Comparison of ENCODE assay signal across 9 cellular contexts in the genomic region with DNA sequence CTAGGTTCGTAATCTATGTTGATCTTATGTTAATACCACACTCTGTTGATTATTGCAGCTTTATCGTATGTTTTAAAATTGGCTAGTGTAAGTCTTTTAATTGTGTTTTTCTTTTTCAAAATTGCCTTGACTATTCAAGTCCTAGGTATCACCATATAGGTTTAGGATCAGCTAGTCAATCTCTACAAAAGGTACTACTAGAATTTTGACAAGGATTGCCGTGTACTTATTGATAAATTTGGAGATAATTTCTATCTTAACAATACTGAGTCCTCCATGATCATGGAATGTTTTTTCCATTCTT.
DNase-seq lines count a peak whose midpoint lies in the region; ATAC-seq, FAIRE-seq and TF ChIP-seq lines count a peak whose summit lies in the region.
"Had no signal": no experiment of that assay in that cellular context is flagged by ENCODE, and none has a peak within 500 bp of the region (broad histone marks: within the 10 kb centered on the region; RNA-seq: fewer than 3 reads in every experiment).

No MANE protein-coding gene starts in this region.

- H3K27ac ChIP-seq in CD4-positive, alpha-beta T cell (ENCODE audit: low read depth, low read length): no peak overlapping the region
- H3K27ac ChIP-seq in Panc1 (ENCODE audit: low read length) (no peak overlapping the region; the same call in 1 of the 2 replicates), esophagus muscularis mucosa (replicated peaks in 1 of 4) (peak overlapping the region; percentile 85 to 89 (median 87))

- intact Hi-C loops in CD4-positive, alpha-beta T cell (cut with DNase I, micrococcal nuclease): no loop called here
- intact Hi-C loops in Panc1 (cut with micrococcal nuclease; ENCODE audit: unreplicated experiment): no loop called here
- intact Hi-C loops in esophagus muscularis mucosa (cut with DNase I): no loop called here

- no peaks in the 10 kb centered on the region for H3K9me3 ChIP-seq in CD4-positive, alpha-beta T cell (ENCODE audit: control insufficient read depth, low read length)
- H3K9me3 ChIP-seq in Panc1 (ENCODE audit: control insufficient read depth, insufficient read depth, low read depth, low read length) (no peaks in the 10 kb centered on the region), esophagus muscularis mucosa (no peaks in the 10 kb centered on the region)

- no peaks in the 10 kb centered on the region for H3K9me3 Mint-ChIP-seq in CD4-positive, alpha-beta T cell

- peaks cover 4% of the 10 kb centered on the region for H3K36me3 Mint-ChIP-seq in CD4-positive, alpha-beta T cell (ENCODE audit: low read depth)

- ATAC-seq in CD4-positive, alpha-beta T cell (ENCODE audit: poor library complexity): no peak
- no peak for ATAC-seq in Panc1

- H3K4me3 Mint-ChIP-seq in CD4-positive, alpha-beta T cell: peak overlapping the region; percentile 95

- no peak for DNase-seq in CD4-positive, alpha-beta T cell
- DNase-seq in Panc1 (ENCODE audit: low read depth, low spot score): no peak
- no peak for DNase-seq in esophagus muscularis mucosa (ENCODE audit: extremely low spot score)
- peak; percentile 69 for DNase-seq in pons (ENCODE audit: low spot score)
- DNase-seq in DMS79 treated with DMSO at 0.1 percent for 48 hours (lab: John Stamatoyannopoulos, UW): no peak
- DNase-seq in HTR-8/SVneo (ENCODE audit: insufficient read length, low spot score): no peak
- no peak for DNase-seq in AG08395 (ENCODE audit: low spot score)
- DNase-seq in NCI-H2107 (lab: John Stamatoyannopoulos, UW): no peak

- TF ChIP-seq CTCF in CD4-positive, alpha-beta T cell (IDR thresholded peaks at IDR 0.05): no peak
- TF ChIP-seq CTCF in Panc1 (IDR thresholded peaks at IDR 0.05) (no peak), esophagus muscularis mucosa (IDR thresholded peaks at IDR 0.05) (no peak)

- BruUV-seq in Panc1 (replicated peaks; lab: Mats Ljungman, UMichigan): no TSS peak

- POLR2A ChIA-PET in CD4-positive, alpha-beta T cell (lab: Charles Lee): interaction anchor here (0.6 kb wide), 1 partner anchor 387 kb away, joined by 3 read pairs; a partner anchor contains a TSS
- POLR2A ChIA-PET in Panc1 (lab: Charles Lee): no interaction called here

- peaks cover 46% of the 10 kb centered on the region for H3K27me3 ChIP-seq in CD4-positive, alpha-beta T cell (ENCODE audit: control insufficient read depth, insufficient read depth, low read length)
- H3K27me3 ChIP-seq in Panc1 (ENCODE audit: control insufficient read depth, insufficient read depth, low read length): peaks cover 31% of the 10 kb centered on the region
- no peaks in the 10 kb centered on the region for H3K27me3 ChIP-seq in esophagus muscularis mucosa

- peak overlapping the region; percentile 45 to 51 for H3K4me3 ChIP-seq in Panc1 (ENCODE audit: low read depth in 2 of 2, low read length in 2 of 2)
- H3K4me3 ChIP-seq in esophagus muscularis mucosa: peak overlapping the region; percentile 64 to 85 (median 72)

- TF ChIP-seq EP300 in esophagus muscularis mucosa (IDR thresholded peaks at IDR 0.05): no peak

- 50% methylated on average over 3 of the region's 3 CpGs for WGBS in esophagus muscularis mucosa

- H3K4me1 ChIP-seq in Panc1 (ENCODE audit: control insufficient read depth, insufficient read depth, low read length): no peaks in the 10 kb centered on the region
- peaks cover 0 to 19% (median 9%) of the 10 kb centered on the region in 4 donors for H3K4me1 ChIP-seq in esophagus muscularis mucosa

- TF ChIP-seq POLR2A in esophagus muscularis mucosa (IDR thresholded peaks at IDR 0.05; ENCODE audit: low read depth): no peak

- CTCF ChIA-PET in CD4-positive, alpha-beta T cell (lab: Charles Lee): no interaction called here
- CTCF ChIA-PET in Panc1 (lab: Charles Lee): no interaction called here

- no peaks in the 10 kb centered on the region for H3K36me3 ChIP-seq in Panc1 (ENCODE audit: control insufficient read depth, insufficient read depth, low read length)
- H3K36me3 ChIP-seq in esophagus muscularis mucosa: no peaks in the 10 kb centered on the region

- H3K4me1 Mint-ChIP-seq in CD4-positive, alpha-beta T cell (ENCODE audit: low read depth): peaks cover 6% of the 10 kb centered on the region

- in situ Hi-C loops in Panc1 (cut with HindIII; ENCODE audit: low pct_unique_long_range_greater_than_20kb, low sequenced_read_pairs): no loop called here

- peak overlapping the region; percentile 83 for H3K27ac Mint-ChIP-seq in CD4-positive, alpha-beta T cell

- FAIRE-seq in HTR-8/SVneo (lab: Jason Lieb, UNC): no peak
- FAIRE-seq: GM12891 had no signal

- H3K27me3 Mint-ChIP-seq in CD4-positive, alpha-beta T cell: peaks cover 77% of the 10 kb centered on the region

Comparison
In these comparisons a context has a peak if more than half of its experiments do, and no peak if none do; other contexts are left out.
1. H3K27ac ChIP-seq: peak in esophagus muscularis mucosa (4 of 4); none in CD4-positive, alpha-beta T cell (single experiment) and Panc1 (single experiment).